8 cellular contexts compared by ENCODE assay signal in genomic region chr12:55974308-55974724, GRCh38. TPM values are rescaled to one million over a fixed set of nuclear protein-coding genes. Genes with fewer than 3 reads are reported as not detected.
DNase-seq lines count a peak whose midpoint lies in the region; ATAC-seq lines count a peak whose summit lies in the region.

No MANE protein-coding gene starts in this region.

- peak overlapping the region; percentile 79 to 97 (median 89) for H3K4me2 ChIP-seq in BLaER1 treated with 17β-estradiol and CSF1 and Interleukin-3, amounts not matched to agents 10 nM and 100 nM

- H3K27ac ChIP-seq in BLaER1 treated with 17β-estradiol and CSF1 and Interleukin-3, amounts not matched to agents 10 nM and 100 nM = peak overlapping the region; percentile 82 to 93 (median 87)
- H3K27ac ChIP-seq in thymus (ENCODE audit: low read depth) = peak overlapping the region; percentile 87

- H3K4me3 ChIP-seq in BLaER1 treated with 17β-estradiol and CSF1 and Interleukin-3, amounts not matched to agents 10 nM and 100 nM = peak overlapping the region; percentile 84 to 99 (median 96)
- peak overlapping the region; percentile 73 for H3K4me3 ChIP-seq in thymus (ENCODE audit: low read length)

- H4K20me1 ChIP-seq in BLaER1 treated with 17β-estradiol and CSF1 and Interleukin-3, amounts not matched to agents 10 nM and 100 nM = peaks cover 0 to 42% (median 0%) of the 10 kb centered on the region in 11 experiments; a peak in 6 of 22 replicates

- 1% methylated on average over 15 of the region's 15 CpGs for WGBS in thymus

- H3K36me3 ChIP-seq in BLaER1 treated with 17β-estradiol and CSF1 and Interleukin-3, amounts not matched to agents 10 nM and 100 nM = peaks cover 12 to 56% (median 40%) of the 10 kb centered on the region in 11 experiments; a peak in 20 of 22 replicates
- peaks cover 9% of the 10 kb centered on the region for H3K36me3 ChIP-seq in thymus (ENCODE audit: control insufficient read depth, insufficient read depth)

- H3K4me1 ChIP-seq in BLaER1 treated with 17β-estradiol and CSF1 and Interleukin-3, amounts not matched to agents 10 nM and 100 nM = peaks cover 71 to 84% (median 76%) of the 10 kb centered on the region in 10 experiments
- H3K4me1 ChIP-seq in thymus (ENCODE audit: control insufficient read depth, insufficient read depth, low read length) = peaks cover 15% of the 10 kb centered on the region

- DNase-seq in RPMI7951 (ENCODE audit: low read depth) (peak; percentile 33), dermis blood vessel endothelial cell (peak; percentile 72), lung microvascular endothelial cell (ENCODE audit: low read depth in 2 of 2) (peak; percentile 65 to 78)
- DNase-seq in activated CD8-positive, alpha-beta memory T cell treated with anti-CD3 and anti-CD28 coated beads, Interleukin-2, amount 50 U/mL, for 48 hours = no peak

- H3K9me3 ChIP-seq in BLaER1 treated with 17β-estradiol and CSF1 and Interleukin-3, amounts not matched to agents 10 nM and 100 nM (replicated peaks in 1 of 11) = no peaks in the 10 kb centered on the region
- no peaks in the 10 kb centered on the region for H3K9me3 ChIP-seq in thymus (ENCODE audit: control insufficient read depth)

- H3K9ac ChIP-seq in BLaER1 treated with 17β-estradiol and CSF1 and Interleukin-3, amounts not matched to agents 10 nM and 100 nM = peak overlapping the region; percentile 88 to 96 (median 93)

- peak; percentile 23 for ATAC-seq in GM19023 (IDR thresholded peaks at IDR 0.05; ENCODE audit: unreplicated experiment)
- peak; percentile 4 for ATAC-seq in HG03342 (IDR thresholded peaks at IDR 0.05; ENCODE audit: unreplicated experiment)

- H3K27me3 ChIP-seq in BLaER1 treated with 17β-estradiol and CSF1 and Interleukin-3, amounts not matched to agents 10 nM and 100 nM = no peaks in the 10 kb centered on the region
- no peaks in the 10 kb centered on the region for H3K27me3 ChIP-seq in thymus (ENCODE audit: control insufficient read depth, insufficient read depth)

RNA-seq across cellular contexts. Expression of gene RAB5B, which starts 0.4 kb away (rescaled TPM):
- 39.2 and 45.1 TPM in 2 replicates for total RNA-seq in RPMI7951 (2014; rRNA removed; shearing (Covaris generic))
- total RNA-seq in dermis blood vessel endothelial cell (44.8 and 67.1 TPM in 2 replicates), lung microvascular endothelial cell (25.3 and 32.5 TPM in 2 replicates)
- 63.1 TPM for polyA plus RNA-seq in thymus

RNA-seq across cellular contexts. Expression of gene CDK2, which starts 7.7 kb away (rescaled TPM):
- 54.7 and 85.4 TPM in 2 replicates for total RNA-seq in RPMI7951 (2014; rRNA removed; shearing (Covaris generic))
- 20.8 and 35.0 TPM in 2 replicates for total RNA-seq in dermis blood vessel endothelial cell
- 18.1 and 20.8 TPM in 2 replicates for total RNA-seq in lung microvascular endothelial cell
- polyA plus RNA-seq in thymus = 22.3 TPM

RNA-seq across cellular contexts. Expression of gene PMEL, which starts 8.5 kb away (rescaled TPM):
- total RNA-seq in RPMI7951 (2014; rRNA removed; shearing (Covaris generic)) = 0.84 and 1.1 TPM in 2 replicates
- total RNA-seq in dermis blood vessel endothelial cell = 0.37 and 1.5 TPM in 2 replicates
- 0.20 and 0.22 TPM in 2 replicates for total RNA-seq in lung microvascular endothelial cell
- 0.94 TPM for polyA plus RNA-seq in thymus

RNA-seq across cellular contexts. Expression of gene SUOX, which starts 22.8 kb away (rescaled TPM):
- 10.7 and 13.6 TPM in 2 replicates for total RNA-seq in RPMI7951 (2014; rRNA removed; shearing (Covaris generic))
- total RNA-seq in dermis blood vessel endothelial cell (12.4 and 18.9 TPM in 2 replicates), lung microvascular endothelial cell (8.9 and 10.1 TPM in 2 replicates)
- 11.6 TPM for polyA plus RNA-seq in thymus

RNA-seq across cellular contexts. Expression of gene DGKA, which starts 43.4 kb away (rescaled TPM):
- 16.9 and 23.6 TPM in 2 replicates for total RNA-seq in RPMI7951 (2014; rRNA removed; shearing (Covaris generic))
- total RNA-seq in dermis blood vessel endothelial cell (23.7 and 41.5 TPM in 2 replicates), lung microvascular endothelial cell (9.5 and 12.9 TPM in 2 replicates)
- polyA plus RNA-seq in thymus = 381 TPM
